ENCODE assay signal across 18 cellular contexts in the genomic region with DNA sequence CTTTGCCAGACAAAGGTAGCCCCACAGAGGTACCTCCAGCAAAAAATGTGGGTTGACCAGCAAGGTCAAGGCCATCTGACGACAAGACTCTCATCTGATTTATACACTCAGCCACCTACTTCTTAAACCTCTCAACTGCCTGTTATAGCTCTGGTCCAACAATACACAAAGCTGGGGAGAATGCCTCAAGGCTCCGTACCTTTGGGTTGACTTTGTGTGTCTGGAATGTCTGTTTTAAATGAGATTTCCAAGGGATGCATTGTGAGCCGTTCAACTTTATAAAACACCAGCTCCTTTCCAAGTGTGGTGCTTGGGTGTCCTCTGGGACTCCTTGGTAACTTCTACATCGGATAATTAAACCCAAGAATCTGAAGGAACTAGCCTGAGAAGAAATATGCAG.
DNase-seq lines count a peak whose midpoint lies in the region; ATAC-seq and TF ChIP-seq lines count a peak whose summit lies in the region.
"Had no signal": no experiment of that assay in that cellular context is flagged by ENCODE, and none has a peak within 500 bp of the region (broad histone marks: within the 10 kb centered on the region; RNA-seq: fewer than 3 reads in every experiment).

No MANE protein-coding gene starts in this region.

- no peak overlapping the region for H4K91ac ChIP-seq in trophoblast cell (ENCODE audit: low read depth, low read length)

- no peak overlapping the region for H2BK120ac ChIP-seq in trophoblast cell (ENCODE audit: insufficient read depth, low read length, poor library complexity)

- CTCF ChIA-PET in mammary epithelial cell (lab: Charles Lee; ENCODE audit: low non-redundant PET) (no interaction called here), MCF 10A (lab: Yijun Ruan, JAX) (interaction anchor here (1.1 kb wide), 1 partner anchor 12 kb away, joined by 3 read pairs; no protein-coding TSS in a partner anchor)

- no peaks in the 10 kb centered on the region for H3K27me3 Mint-ChIP-seq in MCF 10A (ENCODE audit: insufficient read depth, unreplicated experiment)
- H3K27me3 Mint-ChIP-seq: B cell had no signal

- no peaks in the 10 kb centered on the region for H3K4me1 Mint-ChIP-seq in MCF 10A (ENCODE audit: insufficient read depth, unreplicated experiment)
- H3K4me1 Mint-ChIP-seq: B cell had no signal

- dilution Hi-C loops in mammary epithelial cell (cut with HindIII; ENCODE audit: low sequenced_read_pairs) = no loop called here

- no peaks in the 10 kb centered on the region for H3K36me3 ChIP-seq in mammary epithelial cell (ENCODE audit: insufficient read depth, low read length)
- no peaks in the 10 kb centered on the region for H3K36me3 ChIP-seq in trophoblast cell (ENCODE audit: control insufficient read depth in 1 of 2, insufficient read depth in 2 of 2, low read length in 2 of 2)
- H3K36me3 ChIP-seq: BLaER1 treated with 17β-estradiol and CSF1 and Interleukin-3, amounts not matched to agents 10 nM and 100 nM had no signal

- H2BK5ac ChIP-seq in trophoblast cell (ENCODE audit: low read depth, low read length, poor library complexity) = no peak overlapping the region

- H3K4me1 ChIP-seq in mammary epithelial cell (ENCODE audit: insufficient read depth, low read length) (no peaks in the 10 kb centered on the region), foreskin keratinocyte (no peaks in the 10 kb centered on the region), trophoblast cell (ENCODE audit: control insufficient read depth in 1 of 2, insufficient read depth in 2 of 2, low read length in 2 of 2) (no peaks in the 10 kb centered on the region)

- H3K4me3 ChIP-seq in mammary epithelial cell (replicated peaks in 1 of 3; ENCODE audit: insufficient read depth in 1 of 3, low read depth in 2 of 3, low read length in 3 of 3) (no peak overlapping the region), trophoblast cell (ENCODE audit: low read depth, low read length) (no peak overlapping the region)
- H3K4me3 ChIP-seq: BLaER1 treated with 17β-estradiol and CSF1 and Interleukin-3, amounts not matched to agents 10 nM and 100 nM had no signal

- no peak overlapping the region for H3K27ac Mint-ChIP-seq in MCF 10A (ENCODE audit: low read depth, unreplicated experiment)
- H3K27ac Mint-ChIP-seq: B cell; CD8-positive, alpha-beta T cell; HFFc6 had no signal

- H3K4me3 Mint-ChIP-seq in MCF 10A (ENCODE audit: unreplicated experiment) = no peak overlapping the region
- H3K4me3 Mint-ChIP-seq: B cell; CD8-positive, alpha-beta T cell; HFFc6 had no signal

- H2AK5ac ChIP-seq in trophoblast cell (ENCODE audit: low read length) = no peak overlapping the region

- H3K36me3 Mint-ChIP-seq in MCF 10A (ENCODE audit: insufficient read depth, unreplicated experiment) = no peaks in the 10 kb centered on the region
- H3K36me3 Mint-ChIP-seq: CD8-positive, alpha-beta T cell had no signal

- H3K9me3 Mint-ChIP-seq in MCF 10A (ENCODE audit: unreplicated experiment) = no peaks in the 10 kb centered on the region
- H3K9me3 Mint-ChIP-seq: CD8-positive, alpha-beta T cell; HFFc6 had no signal

- H4K20me1 ChIP-seq in mammary epithelial cell (ENCODE audit: insufficient read depth, low read length) = no peaks in the 10 kb centered on the region
- H4K20me1 ChIP-seq: BLaER1 treated with 17β-estradiol and CSF1 and Interleukin-3, amounts not matched to agents 10 nM and 100 nM had no signal

- no peaks in the 10 kb centered on the region for H3K9me3 ChIP-seq in mammary epithelial cell (replicated peaks; ENCODE audit: insufficient read depth, low read length)
- no peaks in the 10 kb centered on the region for H3K9me3 ChIP-seq in trophoblast cell (ENCODE audit: insufficient read depth, low read depth, low read length)
- H3K9me3 ChIP-seq: BLaER1 treated with 17β-estradiol and CSF1 and Interleukin-3, amounts not matched to agents 10 nM and 100 nM had no signal

- no peak overlapping the region for H2AFZ ChIP-seq in mammary epithelial cell (ENCODE audit: low read depth, low read length)
- H2AFZ ChIP-seq in trophoblast cell (ENCODE audit: insufficient read depth, low read length, poor library complexity) = no peak overlapping the region

- in situ Hi-C loops in mammary epithelial cell (cut with MboI; ENCODE audit: low sequenced_read_pairs in 2 of 2) = no loop called here

- H3K79me2 ChIP-seq in mammary epithelial cell (ENCODE audit: insufficient read depth, low read length) (no peaks in the 10 kb centered on the region), trophoblast cell (ENCODE audit: control insufficient read depth, insufficient read depth, low read length, poor library complexity) (no peaks in the 10 kb centered on the region)

- H4K12ac ChIP-seq in trophoblast cell (ENCODE audit: low read depth, low read length) = no peak overlapping the region

- ATAC-seq in foreskin keratinocyte (no peak), GM18861 (IDR thresholded peaks at IDR 0.05; ENCODE audit: unreplicated experiment) (no peak), HG03439 (IDR thresholded peaks at IDR 0.05; ENCODE audit: unreplicated experiment) (no peak)
- ATAC-seq: CD8-positive, alpha-beta T cell; HCT116 had no signal

- H3K27me3 ChIP-seq in mammary epithelial cell (ENCODE audit: insufficient read depth, low read length) = peaks cover 9% of the 10 kb centered on the region
- peaks cover 33% of the 10 kb centered on the region for H3K27me3 ChIP-seq in foreskin keratinocyte
- no peaks in the 10 kb centered on the region for H3K27me3 ChIP-seq in trophoblast cell (ENCODE audit: insufficient read depth, low read length)

- H4K8ac ChIP-seq in trophoblast cell (ENCODE audit: low read depth, low read length) = no peak overlapping the region

- TF ChIP-seq CTCF in mammary epithelial cell (conservative IDR thresholded peaks at IDR 0.05 in 1 of 2, IDR thresholded peaks at IDR 0.05 in 1 of 2; ENCODE audit: extremely low read depth in 1 of 2, insufficient read depth in 1 of 2, low read depth in 1 of 2, low read length in 2 of 2) = no peak
- no peak for TF ChIP-seq CTCF in MCF 10A (IDR thresholded peaks at IDR 0.05; ENCODE audit: unreplicated experiment)
- no peak for TF ChIP-seq CTCF in foreskin keratinocyte (conservative IDR thresholded peaks at IDR 0.05)

- H3K4me2 ChIP-seq in mammary epithelial cell (ENCODE audit: insufficient read depth, low read depth, low read length) (no peak overlapping the region), trophoblast cell (ENCODE audit: low read length) (peak overlapping the region; percentile 19)
- H3K4me2 ChIP-seq: BLaER1 treated with 17β-estradiol and CSF1 and Interleukin-3, amounts not matched to agents 10 nM and 100 nM had no signal

- H3K4ac ChIP-seq in trophoblast cell (ENCODE audit: low read depth, low read length) = no peak overlapping the region

- peak; percentile 33 for DNase-seq in mammary epithelial cell
- no peak for DNase-seq in MCF 10A (ENCODE audit: unreplicated experiment)
- peak; percentile 12 to 56 for DNase-seq in foreskin keratinocyte
- peak in 1 of 2 donors; percentile 17 for DNase-seq in trophoblast cell
- DNase-seq in Kasumi-1 (lab: John Stamatoyannopoulos, UW) = no peak
- DNase-seq: 8988T; Calu3; CD8-positive, alpha-beta T cell; DMS79 treated with DMSO at 0.1 percent for 48 hours; GOT3; H7; HFFc6; IMR-90 had no signal

- intact Hi-C loops in mammary epithelial cell (cut with micrococcal nuclease) = no loop called here
- intact Hi-C loops in MCF 10A (cut with micrococcal nuclease) = no loop called here

- no peak overlapping the region for H3K18ac ChIP-seq in trophoblast cell (ENCODE audit: low read length)

- H3K79me1 ChIP-seq in trophoblast cell (ENCODE audit: low read length) = no peaks in the 10 kb centered on the region

- H3K27ac ChIP-seq in mammary epithelial cell (ENCODE audit: insufficient read depth, low read depth, low read length) (no peak overlapping the region), foreskin keratinocyte (no peak overlapping the region), trophoblast cell (ENCODE audit: low read depth, low read length) (no peak overlapping the region)
- H3K27ac ChIP-seq: BLaER1 treated with 17β-estradiol and CSF1 and Interleukin-3, amounts not matched to agents 10 nM and 100 nM had no signal

- BruUV-seq in mammary epithelial cell (replicated peaks; lab: Mats Ljungman, UMichigan) (no TSS peak), MCF 10A (replicated peaks; lab: Mats Ljungman, UMichigan) (no TSS peak)

- no peak overlapping the region for H3K14ac ChIP-seq in trophoblast cell (ENCODE audit: low read length)

- no peak overlapping the region for H3K23ac ChIP-seq in trophoblast cell (ENCODE audit: low read length)

- 36% methylated on average over 4 of the region's 4 CpGs for WGBS in mammary epithelial cell (ENCODE audit: low coverage, missing lambda C conversion rate)
- no CpG with 5 or more reads among the region's 4 CpGs for WGBS in trophoblast cell (ENCODE audit: extremely low coverage, insufficient coverage, insufficient read length)

- no peak overlapping the region for H3K9ac ChIP-seq in mammary epithelial cell (ENCODE audit: insufficient read depth, low read length)
- H3K9ac ChIP-seq in trophoblast cell (ENCODE audit: low read length) = no peak overlapping the region
- H3K9ac ChIP-seq: BLaER1 treated with 17β-estradiol and CSF1 and Interleukin-3, amounts not matched to agents 10 nM and 100 nM had no signal

- POLR2A ChIA-PET in MCF 10A (lab: Yijun Ruan, JAX) = no interaction called here

- no peak overlapping the region for H2BK12ac ChIP-seq in trophoblast cell (ENCODE audit: low read length)

Comparison
In these comparisons a context has a peak if more than half of its experiments do, and no peak if none do; other contexts are left out.
1. DNase-seq: peak in mammary epithelial cell (single experiment) and foreskin keratinocyte (2 of 2); none in MCF 10A (single experiment) and Kasumi-1 (0 of 2).